1 cellular context compared by ENCODE assay signal in genomic region chr19:16070366-16070990, GRCh38.
TF ChIP-seq lines count a peak whose summit lies in the region.

No MANE protein-coding gene starts in this region.

TF ChIP-seq in HCT116, 20 proteins besides CTCF, POLR2A, EP300 and RAD21 (continued from another document):
- TF ChIP-seq ZFX (IDR thresholded peaks at IDR 0.05) (peak; percentile 28; the same call in 1 of the 2 replicates), TCF7L2 (IDR thresholded peaks at IDR 0.05; ENCODE audit: borderline replicate concordance, extremely low read depth, insufficient read depth, insufficient read length) (no peak), MAX (IDR thresholded peaks at IDR 0.05) (peak; percentile 80; the same call in 1 of the 2 replicates), POLR2AphosphoS5 (IDR thresholded peaks at IDR 0.05; ENCODE audit: low read depth, low read length) (peak; percentile 87), FOSL1 (IDR thresholded peaks at IDR 0.05; ENCODE audit: low read depth) (peak; percentile 58; the same call in 1 of the 2 replicates), JUND (IDR thresholded peaks at IDR 0.05) (peak; percentile 73)
